Comparison of ENCODE assay signal across 1 cellular context in the genomic region with DNA sequence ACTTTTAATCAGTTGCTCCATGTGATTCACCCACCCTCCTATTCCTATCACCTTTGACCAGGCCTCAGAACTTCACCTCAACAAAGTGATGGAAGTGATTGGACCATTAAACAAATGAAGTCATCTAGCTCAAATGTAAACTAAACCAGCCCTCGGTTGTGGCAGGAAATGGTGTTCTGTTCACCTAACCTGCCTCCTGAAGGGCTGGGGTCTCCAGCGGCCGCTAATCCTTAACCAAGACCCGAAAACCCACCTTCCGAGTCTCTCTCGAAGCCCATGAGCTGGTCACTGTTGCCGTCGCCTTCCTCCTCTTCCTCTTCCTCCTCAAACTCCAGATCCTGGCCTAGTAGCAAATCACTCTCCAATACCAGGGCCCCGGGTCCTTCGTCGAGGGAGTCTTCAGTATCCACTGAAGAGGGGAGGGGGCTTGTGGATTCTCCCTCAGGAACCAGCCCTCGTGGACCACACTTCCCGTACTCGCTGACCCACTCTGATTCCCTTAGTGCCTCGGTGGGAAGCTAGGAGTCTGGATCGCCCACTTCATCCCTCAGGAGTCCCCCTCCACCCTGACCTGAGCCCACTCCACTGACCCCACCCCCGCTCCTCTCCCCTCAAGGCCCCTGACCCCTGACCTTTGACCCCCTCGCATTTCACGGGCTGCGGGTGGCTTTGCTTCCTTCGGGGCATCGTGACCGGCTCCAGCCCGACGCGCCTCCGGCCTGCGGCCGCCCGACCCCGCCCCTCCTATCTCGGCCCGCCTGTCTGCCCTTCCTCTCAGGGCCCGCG.
TF ChIP-seq lines count a peak whose summit lies in the region.

No MANE protein-coding gene starts in this region.

TF ChIP-seq in K562, 482 proteins besides CTCF, POLR2A, EP300 and RAD21 (continued from another document and continues in another):
- TF ChIP-seq POLR2AphosphoS5 (IDR thresholded peaks at IDR 0.05; ENCODE audit: control insufficient read depth, insufficient read depth, low read depth, low read length) (peak; percentile 52; the same call in 1 of the 2 replicates), RBM22 (IDR thresholded peaks at IDR 0.05; ENCODE audit: low read depth, low read length, poor library complexity, severe bottlenecking) (no peak), ETV6 (IDR thresholded peaks at IDR 0.05; ENCODE audit: borderline replicate concordance in 1 of 2, low read depth in 2 of 2, low read length in 1 of 2) (no peak), ETV6 (CRISPR knock-in tag; IDR thresholded peaks at IDR 0.05; ENCODE audit: borderline replicate concordance) (no peak), MEF2D (tag; conservative IDR thresholded peaks at IDR 0.05; ENCODE audit: low read depth) (0 out of 2 replicates have a peak, but pooled peaks have one; percentile 28), ESRRB (CRISPR knock-in tag; IDR thresholded peaks at IDR 0.05; ENCODE audit: borderline replicate concordance) (no peak), NCOR1 (IDR thresholded peaks at IDR 0.05) (0 out of 2 replicates have a peak, but pooled peaks have one; percentile 34), ZNF263 (CRISPR knock-in tag; IDR thresholded peaks at IDR 0.05; ENCODE audit: borderline replicate concordance) (no peak), KLF10 (CRISPR knock-in tag; IDR thresholded peaks at IDR 0.05) (no peak), HLTF (IDR thresholded peaks at IDR 0.05) (no peak), RBM25 (IDR thresholded peaks at IDR 0.05; ENCODE audit: low read depth, low read length, severe bottlenecking) (no peak), SRF (CRISPR knock-in tag; IDR thresholded peaks at IDR 0.05) (no peak), CAMTA2 (CRISPR knock-in tag; conservative IDR thresholded peaks at IDR 0.05) (no peak), MCM5 (IDR thresholded peaks at IDR 0.05; ENCODE audit: low read depth) (no peak), ZKSCAN1 (IDR thresholded peaks at IDR 0.05; ENCODE audit: low read depth, low read length) (no peak), MBD2 (IDR thresholded peaks at IDR 0.05; ENCODE audit: borderline replicate concordance, low read depth) (no peak), ZNF431 (CRISPR knock-in tag; IDR thresholded peaks at IDR 0.05) (no peak), ZNF3 (CRISPR knock-in tag; IDR thresholded peaks at IDR 0.05) (no peak), JUNB (CRISPR knock-in tag; conservative IDR thresholded peaks at IDR 0.05) (no peak), MYC (IDR thresholded peaks at IDR 0.05; ENCODE audit: low read depth, low read length) (peak; percentile 10; the same call in 1 of the 2 replicates), MYC (CRISPR knock-in tag; IDR thresholded peaks at IDR 0.05; ENCODE audit: borderline replicate concordance, low read depth) (0 out of 2 replicates have a peak, but pooled peaks have one; percentile 33), TCF3 (CRISPR knock-in tag; IDR thresholded peaks at IDR 0.05) (peak; percentile 63), ARNT (IDR thresholded peaks at IDR 0.05) (no peak), PHB2 (IDR thresholded peaks at IDR 0.05; ENCODE audit: low read depth) (no peak), CEBPG (CRISPR knock-in tag; IDR thresholded peaks at IDR 0.05) (no peak), CEBPG (tag; conservative IDR thresholded peaks at IDR 0.05 in 1 of 2, IDR thresholded peaks at IDR 0.05 in 1 of 2) (no peak), NEUROD1 (IDR thresholded peaks at IDR 0.05; ENCODE audit: borderline replicate concordance, low read depth, low read length, partially characterized antibody) (peak; percentile 3), TEAD2 (tag; IDR thresholded peaks at IDR 0.05) (no peak), ZNF707 (CRISPR knock-in tag; conservative IDR thresholded peaks at IDR 0.05) (no peak), RHOXF2B (CRISPR knock-in tag; conservative IDR thresholded peaks at IDR 0.05) (no peak), POLR2G (IDR thresholded peaks at IDR 0.05; ENCODE audit: low read depth, low read length) (no peak), HOXB6 (CRISPR knock-in tag; IDR thresholded peaks at IDR 0.05; ENCODE audit: borderline replicate concordance) (no peak)
- TF ChIP-seq, protein P1, sequence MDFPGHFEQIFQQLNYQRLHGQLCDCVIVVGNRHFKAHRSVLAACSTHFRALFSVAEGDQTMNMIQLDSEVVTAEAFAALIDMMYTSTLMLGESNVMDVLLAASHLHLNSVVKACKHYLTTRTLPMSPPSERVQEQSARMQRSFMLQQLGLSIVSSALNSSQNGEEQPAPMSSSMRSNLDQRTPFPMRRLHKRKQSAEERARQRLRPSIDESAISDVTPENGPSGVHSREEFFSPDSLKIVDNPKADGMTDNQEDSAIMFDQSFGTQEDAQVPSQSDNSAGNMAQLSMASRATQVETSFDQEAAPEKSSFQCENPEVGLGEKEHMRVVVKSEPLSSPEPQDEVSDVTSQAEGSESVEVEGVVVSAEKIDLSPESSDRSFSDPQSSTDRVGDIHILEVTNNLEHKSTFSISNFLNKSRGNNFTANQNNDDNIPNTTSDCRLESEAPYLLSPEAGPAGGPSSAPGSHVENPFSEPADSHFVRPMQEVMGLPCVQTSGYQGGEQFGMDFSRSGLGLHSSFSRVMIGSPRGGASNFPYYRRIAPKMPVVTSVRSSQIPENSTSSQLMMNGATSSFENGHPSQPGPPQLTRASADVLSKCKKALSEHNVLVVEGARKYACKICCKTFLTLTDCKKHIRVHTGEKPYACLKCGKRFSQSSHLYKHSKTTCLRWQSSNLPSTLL (IDR thresholded peaks at IDR 0.05): no peak
- TF ChIP-seq, protein P2, sequence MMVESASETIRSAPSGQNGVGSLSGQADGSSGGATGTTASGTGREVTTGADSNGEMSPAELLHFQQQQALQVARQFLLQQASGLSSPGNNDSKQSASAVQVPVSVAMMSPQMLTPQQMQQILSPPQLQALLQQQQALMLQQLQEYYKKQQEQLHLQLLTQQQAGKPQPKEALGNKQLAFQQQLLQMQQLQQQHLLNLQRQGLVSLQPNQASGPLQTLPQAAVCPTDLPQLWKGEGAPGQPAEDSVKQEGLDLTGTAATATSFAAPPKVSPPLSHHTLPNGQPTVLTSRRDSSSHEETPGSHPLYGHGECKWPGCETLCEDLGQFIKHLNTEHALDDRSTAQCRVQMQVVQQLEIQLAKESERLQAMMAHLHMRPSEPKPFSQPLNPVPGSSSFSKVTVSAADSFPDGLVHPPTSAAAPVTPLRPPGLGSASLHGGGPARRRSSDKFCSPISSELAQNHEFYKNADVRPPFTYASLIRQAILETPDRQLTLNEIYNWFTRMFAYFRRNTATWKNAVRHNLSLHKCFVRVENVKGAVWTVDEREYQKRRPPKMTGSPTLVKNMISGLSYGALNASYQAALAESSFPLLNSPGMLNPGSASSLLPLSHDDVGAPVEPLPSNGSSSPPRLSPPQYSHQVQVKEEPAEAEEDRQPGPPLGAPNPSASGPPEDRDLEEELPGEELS (CRISPR knock-in tag; IDR thresholded peaks at IDR 0.05; ENCODE audit: borderline replicate concordance): no peak
- TF ChIP-seq, protein P3, sequence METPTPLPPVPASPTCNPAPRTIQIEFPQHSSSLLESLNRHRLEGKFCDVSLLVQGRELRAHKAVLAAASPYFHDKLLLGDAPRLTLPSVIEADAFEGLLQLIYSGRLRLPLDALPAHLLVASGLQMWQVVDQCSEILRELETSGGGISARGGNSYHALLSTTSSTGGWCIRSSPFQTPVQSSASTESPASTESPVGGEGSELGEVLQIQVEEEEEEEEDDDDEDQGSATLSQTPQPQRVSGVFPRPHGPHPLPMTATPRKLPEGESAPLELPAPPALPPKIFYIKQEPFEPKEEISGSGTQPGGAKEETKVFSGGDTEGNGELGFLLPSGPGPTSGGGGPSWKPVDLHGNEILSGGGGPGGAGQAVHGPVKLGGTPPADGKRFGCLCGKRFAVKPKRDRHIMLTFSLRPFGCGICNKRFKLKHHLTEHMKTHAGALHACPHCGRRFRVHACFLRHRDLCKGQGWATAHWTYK (CRISPR knock-in tag; IDR thresholded peaks at IDR 0.05): no peak; the same call in 1 of the 2 replicates
- TF ChIP-seq, protein P4, sequence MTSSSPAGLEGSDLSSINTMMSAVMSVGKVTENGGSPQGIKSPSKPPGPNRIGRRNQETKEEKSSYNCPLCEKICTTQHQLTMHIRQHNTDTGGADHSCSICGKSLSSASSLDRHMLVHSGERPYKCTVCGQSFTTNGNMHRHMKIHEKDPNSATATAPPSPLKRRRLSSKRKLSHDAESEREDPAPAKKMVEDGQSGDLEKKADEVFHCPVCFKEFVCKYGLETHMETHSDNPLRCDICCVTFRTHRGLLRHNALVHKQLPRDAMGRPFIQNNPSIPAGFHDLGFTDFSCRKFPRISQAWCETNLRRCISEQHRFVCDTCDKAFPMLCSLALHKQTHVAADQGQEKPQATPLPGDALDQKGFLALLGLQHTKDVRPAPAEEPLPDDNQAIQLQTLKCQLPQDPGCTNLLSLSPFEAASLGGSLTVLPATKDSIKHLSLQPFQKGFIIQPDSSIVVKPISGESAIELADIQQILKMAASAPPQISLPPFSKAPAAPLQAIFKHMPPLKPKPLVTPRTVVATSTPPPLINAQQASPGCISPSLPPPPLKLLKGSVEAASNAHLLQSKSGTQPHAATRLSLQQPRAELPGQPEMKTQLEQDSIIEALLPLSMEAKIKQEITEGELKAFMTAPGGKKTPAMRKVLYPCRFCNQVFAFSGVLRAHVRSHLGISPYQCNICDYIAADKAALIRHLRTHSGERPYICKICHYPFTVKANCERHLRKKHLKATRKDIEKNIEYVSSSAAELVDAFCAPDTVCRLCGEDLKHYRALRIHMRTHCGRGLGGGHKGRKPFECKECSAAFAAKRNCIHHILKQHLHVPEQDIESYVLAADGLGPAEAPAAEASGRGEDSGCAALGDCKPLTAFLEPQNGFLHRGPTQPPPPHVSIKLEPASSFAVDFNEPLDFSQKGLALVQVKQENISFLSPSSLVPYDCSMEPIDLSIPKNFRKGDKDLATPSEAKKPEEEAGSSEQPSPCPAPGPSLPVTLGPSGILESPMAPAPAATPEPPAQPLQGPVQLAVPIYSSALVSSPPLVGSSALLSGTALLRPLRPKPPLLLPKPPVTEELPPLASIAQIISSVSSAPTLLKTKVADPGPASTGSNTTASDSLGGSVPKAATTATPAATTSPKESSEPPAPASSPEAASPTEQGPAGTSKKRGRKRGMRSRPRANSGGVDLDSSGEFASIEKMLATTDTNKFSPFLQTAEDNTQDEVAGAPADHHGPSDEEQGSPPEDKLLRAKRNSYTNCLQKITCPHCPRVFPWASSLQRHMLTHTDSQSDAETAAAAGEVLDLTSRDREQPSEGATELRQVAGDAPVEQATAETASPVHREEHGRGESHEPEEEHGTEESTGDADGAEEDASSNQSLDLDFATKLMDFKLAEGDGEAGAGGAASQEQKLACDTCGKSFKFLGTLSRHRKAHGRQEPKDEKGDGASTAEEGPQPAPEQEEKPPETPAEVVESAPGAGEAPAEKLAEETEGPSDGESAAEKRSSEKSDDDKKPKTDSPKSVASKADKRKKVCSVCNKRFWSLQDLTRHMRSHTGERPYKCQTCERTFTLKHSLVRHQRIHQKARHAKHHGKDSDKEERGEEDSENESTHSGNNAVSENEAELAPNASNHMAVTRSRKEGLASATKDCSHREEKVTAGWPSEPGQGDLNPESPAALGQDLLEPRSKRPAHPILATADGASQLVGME (CRISPR knock-in tag; IDR thresholded peaks at IDR 0.05): no peak
- TF ChIP-seq, protein P5, sequence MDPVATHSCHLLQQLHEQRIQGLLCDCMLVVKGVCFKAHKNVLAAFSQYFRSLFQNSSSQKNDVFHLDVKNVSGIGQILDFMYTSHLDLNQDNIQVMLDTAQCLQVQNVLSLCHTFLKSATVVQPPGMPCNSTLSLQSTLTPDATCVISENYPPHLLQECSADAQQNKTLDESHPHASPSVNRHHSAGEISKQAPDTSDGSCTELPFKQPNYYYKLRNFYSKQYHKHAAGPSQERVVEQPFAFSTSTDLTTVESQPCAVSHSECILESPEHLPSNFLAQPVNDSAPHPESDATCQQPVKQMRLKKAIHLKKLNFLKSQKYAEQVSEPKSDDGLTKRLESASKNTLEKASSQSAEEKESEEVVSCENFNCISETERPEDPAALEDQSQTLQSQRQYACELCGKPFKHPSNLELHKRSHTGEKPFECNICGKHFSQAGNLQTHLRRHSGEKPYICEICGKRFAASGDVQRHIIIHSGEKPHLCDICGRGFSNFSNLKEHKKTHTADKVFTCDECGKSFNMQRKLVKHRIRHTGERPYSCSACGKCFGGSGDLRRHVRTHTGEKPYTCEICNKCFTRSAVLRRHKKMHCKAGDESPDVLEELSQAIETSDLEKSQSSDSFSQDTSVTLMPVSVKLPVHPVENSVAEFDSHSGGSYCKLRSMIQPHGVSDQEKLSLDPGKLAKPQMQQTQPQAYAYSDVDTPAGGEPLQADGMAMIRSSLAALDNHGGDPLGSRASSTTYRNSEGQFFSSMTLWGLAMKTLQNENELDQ (CRISPR knock-in tag; IDR thresholded peaks at IDR 0.05; ENCODE audit: borderline replicate concordance): 0 out of 2 replicates have a peak, but pooled peaks have one; percentile 38
- TF ChIP-seq, protein P6, sequence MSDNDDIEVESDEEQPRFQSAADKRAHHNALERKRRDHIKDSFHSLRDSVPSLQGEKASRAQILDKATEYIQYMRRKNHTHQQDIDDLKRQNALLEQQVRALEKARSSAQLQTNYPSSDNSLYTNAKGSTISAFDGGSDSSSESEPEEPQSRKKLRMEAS (CRISPR knock-in tag; IDR thresholded peaks at IDR 0.05): no peak
- TF ChIP-seq, protein P7, sequence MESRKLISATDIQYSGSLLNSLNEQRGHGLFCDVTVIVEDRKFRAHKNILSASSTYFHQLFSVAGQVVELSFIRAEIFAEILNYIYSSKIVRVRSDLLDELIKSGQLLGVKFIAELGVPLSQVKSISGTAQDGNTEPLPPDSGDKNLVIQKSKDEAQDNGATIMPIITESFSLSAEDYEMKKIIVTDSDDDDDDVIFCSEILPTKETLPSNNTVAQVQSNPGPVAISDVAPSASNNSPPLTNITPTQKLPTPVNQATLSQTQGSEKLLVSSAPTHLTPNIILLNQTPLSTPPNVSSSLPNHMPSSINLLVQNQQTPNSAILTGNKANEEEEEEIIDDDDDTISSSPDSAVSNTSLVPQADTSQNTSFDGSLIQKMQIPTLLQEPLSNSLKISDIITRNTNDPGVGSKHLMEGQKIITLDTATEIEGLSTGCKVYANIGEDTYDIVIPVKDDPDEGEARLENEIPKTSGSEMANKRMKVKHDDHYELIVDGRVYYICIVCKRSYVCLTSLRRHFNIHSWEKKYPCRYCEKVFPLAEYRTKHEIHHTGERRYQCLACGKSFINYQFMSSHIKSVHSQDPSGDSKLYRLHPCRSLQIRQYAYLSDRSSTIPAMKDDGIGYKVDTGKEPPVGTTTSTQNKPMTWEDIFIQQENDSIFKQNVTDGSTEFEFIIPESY (CRISPR knock-in tag; IDR thresholded peaks at IDR 0.05): no peak
- TF ChIP-seq, protein P8, sequence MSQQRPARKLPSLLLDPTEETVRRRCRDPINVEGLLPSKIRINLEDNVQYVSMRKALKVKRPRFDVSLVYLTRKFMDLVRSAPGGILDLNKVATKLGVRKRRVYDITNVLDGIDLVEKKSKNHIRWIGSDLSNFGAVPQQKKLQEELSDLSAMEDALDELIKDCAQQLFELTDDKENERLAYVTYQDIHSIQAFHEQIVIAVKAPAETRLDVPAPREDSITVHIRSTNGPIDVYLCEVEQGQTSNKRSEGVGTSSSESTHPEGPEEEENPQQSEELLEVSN (IDR thresholded peaks at IDR 0.05; ENCODE audit: borderline replicate concordance in 1 of 2, extremely low read depth in 1 of 2, insufficient read depth in 1 of 2, insufficient read length in 1 of 2, low read depth in 1 of 2, low read length in 1 of 2, poor library complexity in 1 of 2, severe bottlenecking in 1 of 2): peak; percentile 13 to 35
